In genomic region chr18:50151876-50152275, GRCh38 we compare ENCODE assay signal across 23 cellular contexts. TPM values are rescaled to one million over a fixed set of nuclear protein-coding genes. Genes with fewer than 3 reads are reported as not detected.
DNase-seq lines count a peak whose midpoint lies in the region; ATAC-seq, FAIRE-seq and TF ChIP-seq lines count a peak whose summit lies in the region.
"Had no signal": no experiment of that assay in that cellular context is flagged by ENCODE, and none has a peak within 500 bp of the region (broad histone marks: within the 10 kb centered on the region; RNA-seq: fewer than 3 reads in every experiment).

No MANE protein-coding gene starts in this region.

- ATAC-seq in HG02981 (IDR thresholded peaks at IDR 0.05; ENCODE audit: unreplicated experiment), result no peak
- no peak for ATAC-seq in GM18861 (IDR thresholded peaks at IDR 0.05; ENCODE audit: unreplicated experiment)
- ATAC-seq: activated CD8-positive, alpha-beta memory T cell treated with anti-CD3 and anti-CD28 coated beads, Interleukin-2, amount 10 ng/mL, durations not matched to agents 7 days and 5 days; natural killer cell; stimulated activated effector memory CD8-positive, alpha-beta T cell treated with anti-CD3 and anti-CD28 coated beads, Interleukin-12 subunit alpha, Interleukin-12 subunit beta, amount 100 ng/mL, for 72 hours had no signal

- no peak overlapping the region for H2AFZ ChIP-seq in smooth muscle cell (ENCODE audit: low read depth)

- TF ChIP-seq CTCF in bronchial epithelial cell (IDR thresholded peaks at IDR 0.05; ENCODE audit: insufficient read depth, low read length, severe bottlenecking) (no peak), smooth muscle cell (IDR thresholded peaks at IDR 0.05; ENCODE audit: borderline replicate concordance, insufficient read depth, poor library complexity, severe bottlenecking) (no peak)

- no peaks in the 10 kb centered on the region for H3K27me3 ChIP-seq in bronchial epithelial cell (ENCODE audit: control insufficient read depth, insufficient read depth, low read length)
- no peaks in the 10 kb centered on the region for H3K27me3 ChIP-seq in smooth muscle cell (ENCODE audit: low read depth)
- H3K27me3 ChIP-seq: tibial artery had no signal

- 68% methylated on average over 8 of the region's 8 CpGs for WGBS in smooth muscle cell (ENCODE audit: low lambda C conversion rate)

- no peaks in the 10 kb centered on the region for H3K9me3 ChIP-seq in smooth muscle cell (replicated peaks; ENCODE audit: low read depth)
- H3K9me3 ChIP-seq: tibial artery had no signal

- H3F3A ChIP-seq in smooth muscle cell (ENCODE audit: low read depth), result no peaks in the 10 kb centered on the region

- no peaks in the 10 kb centered on the region for H3K79me2 ChIP-seq in smooth muscle cell (ENCODE audit: low read depth)

- H3K4me3 ChIP-seq in bronchial epithelial cell (ENCODE audit: low read depth, low read length) (no peak overlapping the region), smooth muscle cell (no peak overlapping the region)
- H3K4me3 ChIP-seq: tibial artery had no signal

- FAIRE-seq in bronchial epithelial cell (lab: Jason Lieb, UNC), result no peak
- FAIRE-seq: colon, islet of Langerhans had no signal

- no peaks in the 10 kb centered on the region for H4K20me1 ChIP-seq in smooth muscle cell (ENCODE audit: low read depth)

- no peak overlapping the region for H3K9ac ChIP-seq in smooth muscle cell (ENCODE audit: low read depth)

- DNase-seq in HCEC 1CT (peak; percentile 44), NCI-H69 (lab: John Stamatoyannopoulos, UW) (peak; percentile 82), bronchial epithelial cell (ENCODE audit: low read depth) (peak; percentile 82), non-pigmented ciliary epithelial cell (ENCODE audit: low read depth) (peak; percentile 49), smooth muscle cell (lab: John Stamatoyannopoulos, UW; ENCODE audit: unreplicated experiment) (no peak), cerebellar cortex (ENCODE audit: low spot score) (no peak)
- DNase-seq: activated CD8-positive, alpha-beta memory T cell treated with anti-CD3 and anti-CD28 coated beads, Interleukin-2, amount 10 ng/mL, durations not matched to agents 7 days and 5 days; activated effector memory CD4-positive, alpha-beta T cell treated with Interleukin-2 at 50 U/mL for 16 hours; amniotic stem cell; head of caudate nucleus; KG1; mesenchymal stem cell; natural killer cell; NCI-H1436 treated with DMSO at 0.1 percent for 48 hours; NCI-H446; stimulated activated CD4-positive, alpha-beta T cell treated with anti-CD3 and anti-CD28 coated beads, Interleukin-12 subunit alpha, Interleukin-12 subunit beta, amount 100 ng/mL, for 4 hours; tibial artery had no signal

- no peak overlapping the region for H3K4me2 ChIP-seq in smooth muscle cell

- no peak overlapping the region for H3K27ac ChIP-seq in smooth muscle cell (ENCODE audit: low read depth)
- H3K27ac ChIP-seq: HL-60, tibial artery had no signal

- H3K36me3 ChIP-seq in bronchial epithelial cell (ENCODE audit: control insufficient read depth, insufficient read depth, low read length) (no peaks in the 10 kb centered on the region), smooth muscle cell (ENCODE audit: low read depth) (no peaks in the 10 kb centered on the region)
- H3K36me3 ChIP-seq: tibial artery had no signal

- no peaks in the 10 kb centered on the region for H3K4me1 ChIP-seq in smooth muscle cell (ENCODE audit: low read depth)
- H3K4me1 ChIP-seq: tibial artery had no signal

RNA-seq across cellular contexts. Expression of gene MYO5B, which starts 43.1 kb away (rescaled TPM):
- 31.3 and 66.8 TPM in 2 replicates for total RNA-seq in bronchial epithelial cell
- total RNA-seq in smooth muscle cell, result 11.2 and 25.3 TPM in 2 replicates
- polyA plus RNA-seq in smooth muscle cell, result 1.7 and 8.2 TPM in 2 replicates

Comparison
In these comparisons a context has a peak if more than half of its experiments do, and no peak if none do; other contexts are left out.
1. DNase-seq: peak in HCEC 1CT (single experiment), NCI-H69 (single experiment), bronchial epithelial cell (single experiment) and non-pigmented ciliary epithelial cell (single experiment); none in smooth muscle cell (single experiment) and cerebellar cortex (single experiment).